In genomic region chr5:36452394-36453100, GRCh38 we compare ENCODE assay signal across 27 cellular contexts.
A peak's percentile ranks its signal among the peaks of the same experiment; 100 is the strongest.
DNase-seq lines count a peak whose midpoint lies in the region; ATAC-seq, FAIRE-seq and TF ChIP-seq lines count a peak whose summit lies in the region.
"Had no signal": no experiment of that assay in that cellular context is flagged by ENCODE, and none has a peak within 500 bp of the region (broad histone marks: within the 10 kb centered on the region; RNA-seq: fewer than 3 reads in every experiment).

No MANE protein-coding gene starts in this region.

- ATAC-seq in HG03565 (IDR thresholded peaks at IDR 0.05; ENCODE audit: unreplicated experiment) = no peak
- ATAC-seq: activated CD8-positive, alpha-beta memory T cell treated with anti-CD3 and anti-CD28 coated beads, Interleukin-2, amount 10 ng/mL, durations not matched to agents 7 days and 5 days; activated T-cell treated with anti-CD3 and anti-CD28 coated beads, Interleukin-2, amount 50 U/mL, for 4 hours; Panc1; pancreas; right cardiac atrium; T-cell had no signal

- H3K9me3 ChIP-seq in WERI-Rb-1 (ENCODE audit: severe bottlenecking) (no peaks in the 10 kb centered on the region), smooth muscle cell (replicated peaks; ENCODE audit: low read depth) (no peaks in the 10 kb centered on the region)
- H3K9me3 ChIP-seq: pancreas, testis had no signal

- TF ChIP-seq CTCF in WERI-Rb-1 (IDR thresholded peaks at IDR 0.05; ENCODE audit: low read depth, low read length) = no peak
- TF ChIP-seq CTCF in smooth muscle cell (IDR thresholded peaks at IDR 0.05; ENCODE audit: borderline replicate concordance, insufficient read depth, poor library complexity, severe bottlenecking) = no peak

- no peak overlapping the region for H2AFZ ChIP-seq in smooth muscle cell (ENCODE audit: low read depth)
- H2AFZ ChIP-seq: GM23248, hepatocyte, neural progenitor cell had no signal

- H3K4me1 ChIP-seq in smooth muscle cell (ENCODE audit: low read depth) = no peaks in the 10 kb centered on the region
- H3K4me1 ChIP-seq: neural progenitor cell, pancreas, testis had no signal

- H3F3A ChIP-seq in smooth muscle cell (ENCODE audit: low read depth) = no peaks in the 10 kb centered on the region

- H3K27me3 ChIP-seq in WERI-Rb-1 (ENCODE audit: insufficient read depth, low read depth, severe bottlenecking) = no peaks in the 10 kb centered on the region
- H3K27me3 ChIP-seq in smooth muscle cell (ENCODE audit: low read depth) = no peaks in the 10 kb centered on the region
- H3K27me3 ChIP-seq: hepatocyte, neural progenitor cell, pancreas, testis had no signal

- peak; percentile 2 for DNase-seq in DMS79 treated with DMSO at 0.1 percent for 48 hours (lab: John Stamatoyannopoulos, UW)
- DNase-seq in DMS79 (lab: John Stamatoyannopoulos, UW) = no peak
- DNase-seq in WERI-Rb-1 = peak; percentile 50
- peak; percentile 78 for DNase-seq in foreskin melanocyte
- no peak for DNase-seq in smooth muscle cell (lab: John Stamatoyannopoulos, UW; ENCODE audit: unreplicated experiment)
- DNase-seq in activated effector memory CD4-positive, alpha-beta T cell treated with anti-CD3 and anti-CD28 coated beads, Interleukin-2, amount 50 U/mL, for 16 hours = no peak
- DNase-seq in GM19239 (ENCODE audit: insufficient read length, low spot score) = no peak
- DNase-seq: activated CD4-positive, alpha-beta T cell treated with anti-CD3 and anti-CD28 coated beads, Interleukin-2, amount 50 U/mL, for 4 hours; activated CD8-positive, alpha-beta memory T cell treated with anti-CD3 and anti-CD28 coated beads, Interleukin-2, amount 10 ng/mL, durations not matched to agents 7 days and 5 days; activated T-cell treated with anti-CD3 and anti-CD28 coated beads, Interleukin-2, amount 50 U/mL, for 4 hours; dorsolateral prefrontal cortex; GM23248; KBM-7; NCI-H2029; NCI-H226; NCI-H69; pancreas; right cardiac atrium; stimulated activated CD4-positive, alpha-beta T cell treated with anti-CD3 and anti-CD28 coated beads, Interleukin-1b, Interleukin-23, amount 100 ng/mL, for 48 hours; T-cell; testis had no signal

- H3K4me2 ChIP-seq in smooth muscle cell = no peak overlapping the region
- H3K4me2 ChIP-seq: hepatocyte, neural progenitor cell had no signal

- no peaks in the 10 kb centered on the region for H4K20me1 ChIP-seq in smooth muscle cell (ENCODE audit: low read depth)

- 46% methylated on average over 4 of the region's 4 CpGs for WGBS in smooth muscle cell (ENCODE audit: low lambda C conversion rate)

- no peak overlapping the region for H3K4me3 ChIP-seq in WERI-Rb-1 (ENCODE audit: low read depth, low read length)
- H3K4me3 ChIP-seq in smooth muscle cell = no peak overlapping the region
- H3K4me3 ChIP-seq: dorsolateral prefrontal cortex, GM23248, hepatocyte, neural progenitor cell, pancreas, testis had no signal

- FAIRE-seq in GM19239 (lab: Jason Lieb, UNC) = no peak
- FAIRE-seq: pancreas, urothelium cell line had no signal

- H3K27ac ChIP-seq in WERI-Rb-1 = no peak overlapping the region
- H3K27ac ChIP-seq in smooth muscle cell (ENCODE audit: low read depth) = peak overlapping the region; percentile 3
- H3K27ac ChIP-seq: 22Rv1, dorsolateral prefrontal cortex, GM23248, hepatocyte, neural progenitor cell, pancreas, testis had no signal

- H3K9ac ChIP-seq in smooth muscle cell (ENCODE audit: low read depth) = no peak overlapping the region
- H3K9ac ChIP-seq: GM23248, neural progenitor cell had no signal

- H3K36me3 ChIP-seq in WERI-Rb-1 (no peaks in the 10 kb centered on the region), smooth muscle cell (ENCODE audit: low read depth) (no peaks in the 10 kb centered on the region)
- H3K36me3 ChIP-seq: neural progenitor cell, pancreas had no signal

- H3K79me2 ChIP-seq in smooth muscle cell (ENCODE audit: low read depth) = no peaks in the 10 kb centered on the region
- H3K79me2 ChIP-seq: hepatocyte had no signal

Comparison
In these comparisons a context has a peak if more than half of its experiments do, and no peak if none do; other contexts are left out.
1. DNase-seq: peak in DMS79 treated with DMSO at 0.1 percent for 48 hours (single experiment), WERI-Rb-1 (single experiment) and foreskin melanocyte (single experiment); none in DMS79 (single experiment), smooth muscle cell (single experiment), activated effector memory CD4-positive, alpha-beta T cell treated with anti-CD3 and anti-CD28 coated beads, Interleukin-2, amount 50 U/mL, for 16 hours (single experiment) and GM19239 (single experiment).